8 cellular contexts compared by ENCODE assay signal in genomic region chr3:184582583-184582982, GRCh38. TPM values are rescaled to one million over a fixed set of nuclear protein-coding genes. Genes with fewer than 3 reads are reported as not detected.
DNase-seq lines count a peak whose midpoint lies in the region; ATAC-seq and TF ChIP-seq lines count a peak whose summit lies in the region.

No MANE protein-coding gene starts in this region.

- H3K27ac ChIP-seq in ascending aorta (peak overlapping the region; percentile 66 to 80), iPS-18a (ENCODE audit: low read length) (no peak overlapping the region), gastrocnemius medialis (peak overlapping the region; percentile 62 to 81 (median 74))

- H3K4me1 ChIP-seq in HAP-1, result peaks cover 10% of the 10 kb centered on the region
- peaks cover 0 to 7% of the 10 kb centered on the region in 2 donors for H3K4me1 ChIP-seq in ascending aorta
- H3K4me1 ChIP-seq in iPS-18a (ENCODE audit: control insufficient read depth, low read depth, low read length), result peaks cover 24% of the 10 kb centered on the region
- H3K4me1 ChIP-seq in gastrocnemius medialis, result no peaks in the 10 kb centered on the region

- no peak overlapping the region for H3K4me3 Mint-ChIP-seq in activated T-helper 2 cell treated with anti-CD3 and anti-CD28 coated beads, Interferon-gamma antibody, Interleukin-2, Interleukin-4, amounts not matched to agents 10 μg/mL and 5 μg/mL and 100 μg/mL, durations not matched to agents 14 hours and 24 hours and 36 hours (ENCODE audit: low read depth)

- no peaks in the 10 kb centered on the region for H3K9me3 Mint-ChIP-seq in activated T-helper 2 cell treated with anti-CD3 and anti-CD28 coated beads, Interferon-gamma antibody, Interleukin-2, Interleukin-4, amounts not matched to agents 10 μg/mL and 5 μg/mL and 100 μg/mL, durations not matched to agents 14 hours and 24 hours and 36 hours

- no peak overlapping the region for H3K27ac Mint-ChIP-seq in activated T-helper 2 cell treated with anti-CD3 and anti-CD28 coated beads, Interferon-gamma antibody, Interleukin-2, Interleukin-4, amounts not matched to agents 10 μg/mL and 5 μg/mL and 100 μg/mL, durations not matched to agents 14 hours and 24 hours and 36 hours

- H3K27me3 ChIP-seq in HAP-1 (ENCODE audit: low read depth), result no peaks in the 10 kb centered on the region
- H3K27me3 ChIP-seq in ascending aorta, result no peaks in the 10 kb centered on the region
- peaks cover 56% of the 10 kb centered on the region for H3K27me3 ChIP-seq in iPS-18a (ENCODE audit: control insufficient read depth, insufficient read depth, low read length)
- H3K27me3 ChIP-seq in gastrocnemius medialis, result no peaks in the 10 kb centered on the region

- H3K36me3 ChIP-seq in HAP-1 (replicated peaks) (peaks cover 19% of the 10 kb centered on the region), ascending aorta (peaks cover 0 to 5% of the 10 kb centered on the region in 2 donors), iPS-18a (ENCODE audit: control insufficient read depth, low read depth, low read length) (no peaks in the 10 kb centered on the region), gastrocnemius medialis (no peaks in the 10 kb centered on the region)

- intact Hi-C loops in ascending aorta (cut with DNase I) (loop anchor here (2.0 to 5.0 kb wide), 2 partner anchors 14 to 130 kb away; partner anchors contain the start of gene MAGEF1), gastrocnemius medialis (cut with DNase I; ENCODE audit: low total_unique reads) (no loop called here)
- intact Hi-C loops in activated T-helper 2 cell treated with anti-CD3 and anti-CD28 coated beads, Interferon-gamma antibody, Interleukin-2, Interleukin-4, amounts not matched to agents 10 μg/mL and 5 μg/mL and 100 μg/mL, durations not matched to agents 14 hours and 24 hours and 36 hours (cut with micrococcal nuclease), result no loop called here

- no peak for TF ChIP-seq CTCF in ascending aorta (IDR thresholded peaks at IDR 0.05)
- TF ChIP-seq CTCF in gastrocnemius medialis (IDR thresholded peaks at IDR 0.05 in 4 of 5, conservative IDR thresholded peaks at IDR 0.05 in 1 of 5), result no peak

- H3K9me3 ChIP-seq in HAP-1 (no peaks in the 10 kb centered on the region), ascending aorta (no peaks in the 10 kb centered on the region), iPS-18a (ENCODE audit: control insufficient read depth, low read depth, low read length) (no peaks in the 10 kb centered on the region), gastrocnemius medialis (no peaks in the 10 kb centered on the region)

- ATAC-seq in gastrocnemius medialis (peak; percentile 82 to 83), GM19035 (IDR thresholded peaks at IDR 0.05; ENCODE audit: unreplicated experiment) (no peak), HG03439 (IDR thresholded peaks at IDR 0.05; ENCODE audit: unreplicated experiment) (no peak)

- peak; percentile 29 to 61 for DNase-seq in HAP-1 (ENCODE audit: low spot score in 2 of 2)
- peak in 1 of 2 donors; percentile 78 for DNase-seq in ascending aorta (ENCODE audit: low spot score in 2 of 2)
- peak; percentile 32 to 40 for DNase-seq in gastrocnemius medialis
- no peak for DNase-seq in RKO (ENCODE audit: low spot score)
- DNase-seq in activated T-helper 2 cell treated with anti-CD3 and anti-CD28 coated beads, Interferon-gamma antibody, Interleukin-2, Interleukin-4, amounts not matched to agents 10 μg/mL and 5 μg/mL and 100 μg/mL, durations not matched to agents 14 hours and 24 hours and 36 hours (ENCODE audit: low spot score), result no peak

- no peaks in the 10 kb centered on the region for H3K36me3 Mint-ChIP-seq in activated T-helper 2 cell treated with anti-CD3 and anti-CD28 coated beads, Interferon-gamma antibody, Interleukin-2, Interleukin-4, amounts not matched to agents 10 μg/mL and 5 μg/mL and 100 μg/mL, durations not matched to agents 14 hours and 24 hours and 36 hours (ENCODE audit: low read depth)

- no peak overlapping the region for H3K4me3 ChIP-seq in HAP-1
- H3K4me3 ChIP-seq in ascending aorta, result peak overlapping the region; percentile 62 to 87
- peak overlapping the region; percentile 65 for H3K4me3 ChIP-seq in iPS-18a (ENCODE audit: low read length)
- H3K4me3 ChIP-seq in gastrocnemius medialis, result peak overlapping the region; percentile 61 to 72 (median 66)

- no peak overlapping the region for H3K9ac ChIP-seq in iPS-18a (ENCODE audit: low read length)

- in situ Hi-C loops in HAP-1 (cut with MboI; ENCODE audit: low sequenced_read_pairs), result no loop called here
- in situ Hi-C loops in gastrocnemius medialis (cut with MboI; ENCODE audit: low sequenced_read_pairs in 4 of 4), result no loop called here

- TF ChIP-seq POLR2A in gastrocnemius medialis (IDR thresholded peaks at IDR 0.05), result no peak

- peaks cover 32% of the 10 kb centered on the region for H3K27me3 Mint-ChIP-seq in activated T-helper 2 cell treated with anti-CD3 and anti-CD28 coated beads, Interferon-gamma antibody, Interleukin-2, Interleukin-4, amounts not matched to agents 10 μg/mL and 5 μg/mL and 100 μg/mL, durations not matched to agents 14 hours and 24 hours and 36 hours (ENCODE audit: low read depth)

- peaks cover 3% of the 10 kb centered on the region for H3K4me1 Mint-ChIP-seq in activated T-helper 2 cell treated with anti-CD3 and anti-CD28 coated beads, Interferon-gamma antibody, Interleukin-2, Interleukin-4, amounts not matched to agents 10 μg/mL and 5 μg/mL and 100 μg/mL, durations not matched to agents 14 hours and 24 hours and 36 hours (ENCODE audit: low read depth)

RNA-seq across cellular contexts. Expression of gene EPHB3, which starts 21.0 kb away (rescaled TPM):
- total RNA-seq in ascending aorta, result 1.2 TPM
- total RNA-seq in gastrocnemius medialis, result under 1 TPM; 0.10 to 0.24 (median 0.12) TPM
- total RNA-seq in activated T-helper 2 cell treated with anti-CD3 and anti-CD28 coated beads, Interferon-gamma antibody, Interleukin-2, Interleukin-4, amounts not matched to agents 10 μg/mL and 5 μg/mL and 100 μg/mL, durations not matched to agents 14 hours and 24 hours and 36 hours, result not detected in 2 replicates

Comparison
In these comparisons a context has a peak if more than half of its experiments do, and no peak if none do; other contexts are left out.
1. DNase-seq: peak in HAP-1 (2 of 2) and gastrocnemius medialis (2 of 2); none in RKO (single experiment) and activated T-helper 2 cell treated with anti-CD3 and anti-CD28 coated beads, Interferon-gamma antibody, Interleukin-2, Interleukin-4, amounts not matched to agents 10 μg/mL and 5 μg/mL and 100 μg/mL, durations not matched to agents 14 hours and 24 hours and 36 hours (single experiment).
2. ATAC-seq: peak in gastrocnemius medialis (2 of 2); none in GM19035 (single experiment) and HG03439 (single experiment).